ENCODE assay signal across 8 cellular contexts in genomic region chr20:18496740-18497592, GRCh38. TPM values are rescaled to one million over a fixed set of nuclear protein-coding genes. Genes with fewer than 3 reads are reported as not detected.
A peak's percentile ranks its signal among the peaks of the same experiment; 100 is the strongest.
DNase-seq lines count a peak whose midpoint lies in the region; ATAC-seq and TF ChIP-seq lines count a peak whose summit lies in the region.

TSS of gene RBBP9 (minus strand) at chr20:18497225. CDS start at chr20:18497167, 58 bp downstream.

- H3K27ac ChIP-seq in CD4-positive, alpha-beta T cell (ENCODE audit: low read depth, low read length): peak within 1 kb of the TSS; percentile 44

- peak within 1 kb of the TSS; percentile 80 for H3K27ac Mint-ChIP-seq in CD4-positive, alpha-beta T cell
- peak within 1 kb of the TSS; percentile 83 for H3K27ac Mint-ChIP-seq in activated CD8-positive, alpha-beta T cell treated with anti-CD3 and anti-CD28 coated beads, Interleukin-2, amount 10 ng/mL, durations not matched to agents 7 days and 5 days

- TF ChIP-seq CTCF in CD4-positive, alpha-beta T cell (IDR thresholded peaks at IDR 0.05): no peak

- peaks cover 7% of the 10 kb centered on the region for H3K36me3 Mint-ChIP-seq in CD4-positive, alpha-beta T cell (ENCODE audit: low read depth)
- peaks cover 12% of the 10 kb centered on the region for H3K36me3 Mint-ChIP-seq in activated CD8-positive, alpha-beta T cell treated with anti-CD3 and anti-CD28 coated beads, Interleukin-2, amount 10 ng/mL, durations not matched to agents 7 days and 5 days (ENCODE audit: low read depth)

- CTCF ChIA-PET in CD4-positive, alpha-beta T cell (lab: Charles Lee): interaction anchor here (1.5 to 3.0 kb wide), 2 partner anchors 10 to 30 kb away, joined by 3 to 25 read pairs; partner anchors contain the start of genes DZANK1, POLR3F and SEC23B
- CTCF ChIA-PET in activated CD8-positive, alpha-beta T cell treated with anti-CD3 and anti-CD28 coated beads, Interleukin-2, amount 10 ng/mL, durations not matched to agents 7 days and 5 days (lab: Charles Lee): interaction anchor here (0.9 to 3.0 kb wide), 4 partner anchors 11 to 85 kb away, joined by 3 to 34 read pairs (median 6); partner anchors contain the start of genes DZANK1, POLR3F and SEC23B

- H3K9me3 Mint-ChIP-seq in CD4-positive, alpha-beta T cell: no peaks in the 10 kb centered on the region
- no peaks in the 10 kb centered on the region for H3K9me3 Mint-ChIP-seq in activated CD8-positive, alpha-beta T cell treated with anti-CD3 and anti-CD28 coated beads, Interleukin-2, amount 10 ng/mL, durations not matched to agents 7 days and 5 days (ENCODE audit: insufficient read depth)

- POLR2A ChIA-PET in CD4-positive, alpha-beta T cell (lab: Charles Lee): interaction anchor here (0.8 to 3.8 kb wide), 9 partner anchors 8 to 1560 kb away, joined by 3 to 134 read pairs (median 3); partner anchors contain the start of genes DZANK1, POLR3F, SEC23B and SMIM26
- POLR2A ChIA-PET in activated CD8-positive, alpha-beta T cell treated with anti-CD3 and anti-CD28 coated beads, Interleukin-2, amount 10 ng/mL, durations not matched to agents 7 days and 5 days (lab: Charles Lee): interaction anchor here (0.7 to 3.4 kb wide), 5 partner anchors 10 to 70 kb away, joined by 3 to 54 read pairs (median 5); partner anchors contain the start of genes DZANK1, POLR3F and SEC23B

- peaks cover 20% of the 10 kb centered on the region for H3K4me1 Mint-ChIP-seq in CD4-positive, alpha-beta T cell (ENCODE audit: low read depth)
- H3K4me1 Mint-ChIP-seq in activated CD8-positive, alpha-beta T cell treated with anti-CD3 and anti-CD28 coated beads, Interleukin-2, amount 10 ng/mL, durations not matched to agents 7 days and 5 days (ENCODE audit: low read depth): peaks cover 22% of the 10 kb centered on the region

- H3K4me3 Mint-ChIP-seq in CD4-positive, alpha-beta T cell: peak within 1 kb of the TSS; percentile 94
- peak within 1 kb of the TSS; percentile 95 for H3K4me3 Mint-ChIP-seq in activated CD8-positive, alpha-beta T cell treated with anti-CD3 and anti-CD28 coated beads, Interleukin-2, amount 10 ng/mL, durations not matched to agents 7 days and 5 days

- no peaks in the 10 kb centered on the region for H3K27me3 Mint-ChIP-seq in CD4-positive, alpha-beta T cell
- no peaks in the 10 kb centered on the region for H3K27me3 Mint-ChIP-seq in activated CD8-positive, alpha-beta T cell treated with anti-CD3 and anti-CD28 coated beads, Interleukin-2, amount 10 ng/mL, durations not matched to agents 7 days and 5 days (ENCODE audit: low read depth)

- ATAC-seq in CD4-positive, alpha-beta T cell (ENCODE audit: poor library complexity): peak; percentile 93
- peak; percentile 98 for ATAC-seq in GM19395 (IDR thresholded peaks at IDR 0.05; ENCODE audit: unreplicated experiment)
- ATAC-seq in HG03558 (IDR thresholded peaks at IDR 0.05; ENCODE audit: extremely low read depth, unreplicated experiment): peak; percentile 91
- ATAC-seq in activated CD8-positive, alpha-beta T cell treated with anti-CD3 and anti-CD28 coated beads, Interleukin-2, amount 10 ng/mL, durations not matched to agents 7 days and 5 days: peak; percentile 100

- no peaks in the 10 kb centered on the region for H3K27me3 ChIP-seq in CD4-positive, alpha-beta T cell (ENCODE audit: control insufficient read depth, insufficient read depth, low read length)

- intact Hi-C loops in CD4-positive, alpha-beta T cell (cut with DNase I, micrococcal nuclease): loop anchor here (1.0 to 2.0 kb wide), 2 partner anchors 30 kb away; partner anchors contain the start of genes DZANK1 (in 2 of the 2) and POLR3F (in 2 of the 2)

- DNase-seq in CD4-positive, alpha-beta T cell: peak; percentile 48 to 77 (median 62)
- DNase-seq in NCI-H82 treated with DMSO at 0.1 percent for 48 hours (lab: John Stamatoyannopoulos, UW; ENCODE audit: unreplicated experiment): peak; percentile 69
- DNase-seq in activated CD8-positive, alpha-beta T cell treated with anti-CD3 and anti-CD28 coated beads, Interleukin-2, amount 10 ng/mL, durations not matched to agents 7 days and 5 days: peak; percentile 81
- DNase-seq in effector CD4-positive, alpha-beta T cell: peak; percentile 63
- peak; percentile 71 to 82 for DNase-seq in lung microvascular endothelial cell (ENCODE audit: low read depth in 2 of 2)
- DNase-seq in stimulated activated CD4-positive, alpha-beta T cell treated with anti-CD3 and anti-CD28 coated beads, TNF-alpha, amount 100 ng/mL, for 4 hours (ENCODE audit: low read depth in 3 of 3): peak; percentile 45 to 59 (median 52)

- no peaks in the 10 kb centered on the region for H3K9me3 ChIP-seq in CD4-positive, alpha-beta T cell (ENCODE audit: control insufficient read depth, low read length)

RNA-seq across cellular contexts. Expression of gene RBBP9, which starts in this region (rescaled TPM):
- 1 to 10 TPM; 1.6 to 2.1 TPM for total RNA-seq in CD4-positive, alpha-beta T cell
- 10 to 100 TPM; 10.6 to 10.8 TPM for total RNA-seq in activated CD8-positive, alpha-beta T cell treated with anti-CD3 and anti-CD28 coated beads, Interleukin-2, amount 10 ng/mL, durations not matched to agents 7 days and 5 days
- 8.3 TPM in 2 replicates for total RNA-seq in lung microvascular endothelial cell

Comparison
In these comparisons a context has a peak if more than half of its experiments do, and no peak if none do; other contexts are left out.
1. Peak in every context shown above with its lines: DNase-seq, ATAC-seq and H3K27ac ChIP-seq.